In the genomic region with DNA sequence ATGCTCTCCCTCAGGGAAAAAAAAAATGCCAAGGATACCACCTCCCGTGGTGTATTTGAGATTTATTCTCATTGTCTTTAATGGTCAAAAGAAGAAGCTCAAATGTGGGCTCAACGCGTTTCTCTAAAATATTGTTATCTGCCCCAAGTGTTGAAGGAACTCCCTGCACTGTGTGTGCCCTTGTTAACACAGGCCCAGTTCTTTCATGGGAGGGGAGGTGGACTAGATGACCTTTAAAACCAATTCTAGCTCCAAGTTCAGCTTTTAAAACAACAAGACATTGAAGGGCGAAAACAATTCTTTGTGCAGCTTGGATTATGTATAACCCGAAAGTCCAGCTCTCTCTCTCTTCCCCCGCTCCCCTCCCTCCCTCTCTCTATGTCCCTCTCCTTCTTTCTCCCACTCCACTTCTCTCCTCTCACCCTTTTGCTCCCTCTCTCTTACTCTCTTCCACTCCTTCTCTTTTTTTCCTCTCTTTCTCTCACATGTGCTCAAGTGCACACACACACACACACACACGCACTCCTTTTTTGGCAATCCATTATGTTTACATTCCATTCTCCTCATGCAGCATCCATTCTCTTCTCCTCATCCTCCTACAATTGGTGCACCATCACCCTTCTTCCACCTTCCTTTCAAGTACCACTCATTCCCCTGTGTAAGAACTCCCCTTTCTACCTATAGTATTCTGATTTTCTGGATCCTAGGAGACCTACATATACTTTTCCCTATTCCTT, we compare ENCODE assay signal across 17 cellular contexts. TPM values are rescaled to one million over a fixed set of nuclear protein-coding genes. Genes with fewer than 3 reads are reported as not detected.
A peak's percentile ranks its signal among the peaks of the same experiment; 100 is the strongest.
DNase-seq lines count a peak whose midpoint lies in the region; ATAC-seq and TF ChIP-seq lines count a peak whose summit lies in the region.
"Had no signal": no experiment of that assay in that cellular context is flagged by ENCODE, and none has a peak within 500 bp of the region (broad histone marks: within the 10 kb centered on the region; RNA-seq: fewer than 3 reads in every experiment).

No MANE protein-coding gene starts in this region.

- POLR2A ChIA-PET in activated CD4-positive, alpha-beta T cell treated with anti-CD3 and anti-CD28 coated beads for 36 hours (lab: Charles Lee): interaction anchor here (0.9 to 1.2 kb wide), 3 partner anchors 40 to 50 kb away, joined by 3 to 5 read pairs (median 3); no protein-coding TSS in a partner anchor

- peaks cover 2% of the 10 kb centered on the region for H3K36me3 Mint-ChIP-seq in activated CD4-positive, alpha-beta T cell treated with anti-CD3 and anti-CD28 coated beads, Interleukin-2, amount 10 ng/mL, durations not matched to agents 24 days and 14 days (ENCODE audit: low read depth)
- H3K36me3 Mint-ChIP-seq in activated CD4-positive, alpha-beta T cell treated with anti-CD3 and anti-CD28 coated beads for 36 hours (ENCODE audit: low read depth): no peaks in the 10 kb centered on the region
- H3K36me3 Mint-ChIP-seq in activated naive CD8-positive, alpha-beta T cell treated with anti-CD3 and anti-CD28 coated beads, Interleukin-2, amount 50 U/mL, for 24 hours (ENCODE audit: low read depth): peaks cover 3% of the 10 kb centered on the region
- H3K36me3 Mint-ChIP-seq: neural progenitor cell had no signal

- H3K9me3 Mint-ChIP-seq in activated CD4-positive, alpha-beta T cell treated with anti-CD3 and anti-CD28 coated beads, Interleukin-2, amount 10 ng/mL, durations not matched to agents 24 days and 14 days: no peaks in the 10 kb centered on the region
- H3K9me3 Mint-ChIP-seq in activated CD4-positive, alpha-beta T cell treated with anti-CD3 and anti-CD28 coated beads for 36 hours (ENCODE audit: low read depth): no peaks in the 10 kb centered on the region
- H3K9me3 Mint-ChIP-seq in activated naive CD8-positive, alpha-beta T cell treated with anti-CD3 and anti-CD28 coated beads, Interleukin-2, amount 50 U/mL, for 24 hours: no peaks in the 10 kb centered on the region
- H3K9me3 Mint-ChIP-seq: CD4-positive, alpha-beta T cell; neural progenitor cell had no signal

- no peak overlapping the region for H3K27ac Mint-ChIP-seq in activated CD4-positive, alpha-beta T cell treated with anti-CD3 and anti-CD28 coated beads, Interleukin-2, amount 10 ng/mL, durations not matched to agents 24 days and 14 days
- no peak overlapping the region for H3K27ac Mint-ChIP-seq in activated CD4-positive, alpha-beta T cell treated with anti-CD3 and anti-CD28 coated beads for 36 hours
- H3K27ac Mint-ChIP-seq in activated naive CD8-positive, alpha-beta T cell treated with anti-CD3 and anti-CD28 coated beads, Interleukin-2, amount 50 U/mL, for 24 hours: no peak overlapping the region
- H3K27ac Mint-ChIP-seq: CD4-positive, alpha-beta T cell; neural progenitor cell had no signal

- intact Hi-C loops in activated CD4-positive, alpha-beta T cell treated with anti-CD3 and anti-CD28 coated beads, Interleukin-2, amount 10 ng/mL, durations not matched to agents 24 days and 14 days (cut with micrococcal nuclease): loop anchor here (2.0 to 5.0 kb wide), 3 partner anchors 21 to 45 kb away; a partner anchor contains a TSS
- intact Hi-C loops in activated CD4-positive, alpha-beta T cell treated with anti-CD3 and anti-CD28 coated beads for 36 hours (cut with DNase I, micrococcal nuclease): loop anchor here (2.0 to 5.0 kb wide), 2 partner anchors 15 to 35 kb away; a partner anchor contains a TSS

- ATAC-seq in activated CD4-positive, alpha-beta T cell treated with anti-CD3 and anti-CD28 coated beads for 36 hours: no peak
- no peak for ATAC-seq in activated naive CD8-positive, alpha-beta T cell treated with anti-CD3 and anti-CD28 coated beads, Interleukin-2, amount 50 U/mL, for 24 hours
- ATAC-seq in GM21825 (IDR thresholded peaks at IDR 0.05; ENCODE audit: unreplicated experiment): no peak
- ATAC-seq: SK-N-SH treated with all-trans-retinoic acid at 6 μM for 48 hours had no signal

- no peak overlapping the region for H3K4me3 ChIP-seq in fibroblast of mammary gland (ENCODE audit: control insufficient read depth, low read depth, low read length)
- H3K4me3 ChIP-seq: neural progenitor cell, thoracic aorta had no signal

- H3K4me1 Mint-ChIP-seq in activated CD4-positive, alpha-beta T cell treated with anti-CD3 and anti-CD28 coated beads, Interleukin-2, amount 10 ng/mL, durations not matched to agents 24 days and 14 days: peaks cover 5% of the 10 kb centered on the region
- peaks cover 5% of the 10 kb centered on the region for H3K4me1 Mint-ChIP-seq in activated CD4-positive, alpha-beta T cell treated with anti-CD3 and anti-CD28 coated beads for 36 hours
- peaks cover 11% of the 10 kb centered on the region for H3K4me1 Mint-ChIP-seq in activated naive CD8-positive, alpha-beta T cell treated with anti-CD3 and anti-CD28 coated beads, Interleukin-2, amount 50 U/mL, for 24 hours
- H3K4me1 Mint-ChIP-seq: neural progenitor cell had no signal

- no peak for TF ChIP-seq CTCF in fibroblast of mammary gland (conservative IDR thresholded peaks at IDR 0.05; ENCODE audit: control insufficient read depth, insufficient read depth, low read depth, low read length)

- peaks cover 28% of the 10 kb centered on the region for H3K27me3 Mint-ChIP-seq in activated CD4-positive, alpha-beta T cell treated with anti-CD3 and anti-CD28 coated beads, Interleukin-2, amount 10 ng/mL, durations not matched to agents 24 days and 14 days
- no peaks in the 10 kb centered on the region for H3K27me3 Mint-ChIP-seq in activated CD4-positive, alpha-beta T cell treated with anti-CD3 and anti-CD28 coated beads for 36 hours
- no peaks in the 10 kb centered on the region for H3K27me3 Mint-ChIP-seq in activated naive CD8-positive, alpha-beta T cell treated with anti-CD3 and anti-CD28 coated beads, Interleukin-2, amount 50 U/mL, for 24 hours
- H3K27me3 Mint-ChIP-seq: CD4-positive, alpha-beta T cell had no signal

- H3K4me3 Mint-ChIP-seq in activated CD4-positive, alpha-beta T cell treated with anti-CD3 and anti-CD28 coated beads, Interleukin-2, amount 10 ng/mL, durations not matched to agents 24 days and 14 days: no peak overlapping the region
- H3K4me3 Mint-ChIP-seq in activated CD4-positive, alpha-beta T cell treated with anti-CD3 and anti-CD28 coated beads for 36 hours: no peak overlapping the region
- H3K4me3 Mint-ChIP-seq in activated naive CD8-positive, alpha-beta T cell treated with anti-CD3 and anti-CD28 coated beads, Interleukin-2, amount 50 U/mL, for 24 hours: no peak overlapping the region
- H3K4me3 Mint-ChIP-seq: CD4-positive, alpha-beta T cell; neural progenitor cell had no signal

- CTCF ChIA-PET in activated CD4-positive, alpha-beta T cell treated with anti-CD3 and anti-CD28 coated beads for 36 hours (lab: Charles Lee): interaction anchor here (0.6 to 5.6 kb wide), 16 partner anchors 9 to 111 kb away, joined by 3 to 154 read pairs (median 10); a partner anchor contains a TSS

- DNase-seq in activated CD4-positive, alpha-beta T cell treated with anti-CD3 and anti-CD28 coated beads, Interleukin-2, amount 10 ng/mL, durations not matched to agents 24 days and 14 days: peak; percentile 43
- no peak for DNase-seq in activated CD4-positive, alpha-beta T cell treated with anti-CD3 and anti-CD28 coated beads for 36 hours
- DNase-seq in RPMI7951 (ENCODE audit: low read depth) (peak; percentile 23), fibroblast of mammary gland (ENCODE audit: low read depth) (peak; percentile 42), NCI-H128 (lab: John Stamatoyannopoulos, UW; ENCODE audit: unreplicated experiment) (no peak), NCI-H2227 (lab: John Stamatoyannopoulos, UW; ENCODE audit: unreplicated experiment) (no peak)
- DNase-seq in activated naive CD8-positive, alpha-beta T cell treated with anti-CD3 and anti-CD28 coated beads, Interleukin-2, amount 50 U/mL, for 24 hours: no peak
- DNase-seq: 8988T; activated gamma-delta T cell treated with Interleukin-2 at 50 U/mL for 16 hours; CD4-positive, alpha-beta T cell; DMS79; NCI-H187 treated with DMSO at 0.1 percent for 48 hours; T-helper 9 cell had no signal

RNA-seq across cellular contexts. Expression of a gene that starts 8.5 kb away (rescaled TPM):
- 0.75 and 0.80 TPM in 2 replicates for total RNA-seq in activated CD4-positive, alpha-beta T cell treated with anti-CD3 and anti-CD28 coated beads, Interleukin-2, amount 10 ng/mL, durations not matched to agents 24 days and 14 days
- total RNA-seq in activated CD4-positive, alpha-beta T cell treated with anti-CD3 and anti-CD28 coated beads for 36 hours: 1 to 10 TPM; 1.9 to 2.3 TPM
- total RNA-seq in RPMI7951 (2014; rRNA removed; shearing (Covaris generic)): 2.5 and 3.1 TPM in 2 replicates

RNA-seq across cellular contexts. Expression of a gene that starts 20.6 kb away (rescaled TPM):
- total RNA-seq in activated CD4-positive, alpha-beta T cell treated with anti-CD3 and anti-CD28 coated beads, Interleukin-2, amount 10 ng/mL, durations not matched to agents 24 days and 14 days: 8.1 and 8.7 TPM in 2 replicates
- 10 to 100 TPM; 11.8 TPM for total RNA-seq in activated CD4-positive, alpha-beta T cell treated with anti-CD3 and anti-CD28 coated beads for 36 hours
- 10.1 and 10.9 TPM in 2 replicates for total RNA-seq in RPMI7951 (2014; rRNA removed; shearing (Covaris generic))

RNA-seq across cellular contexts. Expression of a gene that starts 36.1 kb away (rescaled TPM):
- total RNA-seq in activated CD4-positive, alpha-beta T cell treated with anti-CD3 and anti-CD28 coated beads, Interleukin-2, amount 10 ng/mL, durations not matched to agents 24 days and 14 days: 320 TPM in 2 replicates
- 100 to 1,000 TPM; 230 to 338 TPM for total RNA-seq in activated CD4-positive, alpha-beta T cell treated with anti-CD3 and anti-CD28 coated beads for 36 hours
- 77.5 and 82.1 TPM in 2 replicates for total RNA-seq in RPMI7951 (2014; rRNA removed; shearing (Covaris generic))

Comparison
In these comparisons a context has a peak if more than half of its experiments do, and no peak if none do; other contexts are left out.
1. DNase-seq: peak in activated CD4-positive, alpha-beta T cell treated with anti-CD3 and anti-CD28 coated beads, Interleukin-2, amount 10 ng/mL, durations not matched to agents 24 days and 14 days (single experiment), RPMI7951 (single experiment) and fibroblast of mammary gland (single experiment); none in activated CD4-positive, alpha-beta T cell treated with anti-CD3 and anti-CD28 coated beads for 36 hours (single experiment), NCI-H128 (single experiment), activated naive CD8-positive, alpha-beta T cell treated with anti-CD3 and anti-CD28 coated beads, Interleukin-2, amount 50 U/mL, for 24 hours (single experiment) and NCI-H2227 (single experiment).